18 cellular contexts compared by ENCODE assay signal in genomic region chr9:86122309-86122708, GRCh38. TPM values are rescaled to one million over a fixed set of nuclear protein-coding genes. Genes with fewer than 3 reads are reported as not detected.
A peak's percentile ranks its signal among the peaks of the same experiment; 100 is the strongest.
DNase-seq lines count a peak whose midpoint lies in the region; TF ChIP-seq lines count a peak whose summit lies in the region.
"Had no signal": no experiment of that assay in that cellular context is flagged by ENCODE, and none has a peak within 500 bp of the region (broad histone marks: within the 10 kb centered on the region; RNA-seq: fewer than 3 reads in every experiment).

No MANE protein-coding gene starts in this region.

- no peak overlapping the region for H2BK5ac ChIP-seq in neuronal stem cell (ENCODE audit: low read length)

- no peak overlapping the region for H3K4me2 ChIP-seq in neuronal stem cell (ENCODE audit: insufficient read depth, low read length, poor library complexity, severe bottlenecking)

- no peak overlapping the region for H4K8ac ChIP-seq in neuronal stem cell (ENCODE audit: low read depth, low read length)

- H3K18ac ChIP-seq in neuronal stem cell (ENCODE audit: low read length): no peak overlapping the region

- H3K79me1 ChIP-seq in neuronal stem cell (ENCODE audit: low read depth, low read length): no peaks in the 10 kb centered on the region

- H2AK5ac ChIP-seq in neuronal stem cell (ENCODE audit: low read depth, low read length): no peak overlapping the region

- no peaks in the 10 kb centered on the region for H3K9me3 ChIP-seq in neuronal stem cell (replicated peaks in 1 of 2; ENCODE audit: control insufficient read depth in 2 of 2, insufficient read depth in 1 of 2, low read depth in 1 of 2, low read length in 2 of 2)
- H3K9me3 ChIP-seq: MG63 had no signal

- peak; percentile 47 for TF ChIP-seq CTCF in brain microvascular endothelial cell (IDR thresholded peaks at IDR 0.05; ENCODE audit: low read depth, low read length, missing control alignments)

- H3K4me1 ChIP-seq in neuronal stem cell (ENCODE audit: control insufficient read depth in 2 of 2, insufficient read depth in 1 of 2, low read depth in 1 of 2, low read length in 2 of 2): peaks cover 18 to 23% of the 10 kb centered on the region in 2 donors

- no peak overlapping the region for H3K23ac ChIP-seq in neuronal stem cell (ENCODE audit: low read depth, low read length, poor library complexity)

- H3K36me3 ChIP-seq in brain microvascular endothelial cell (replicated peaks) (no peaks in the 10 kb centered on the region), neuronal stem cell (replicated peaks in 1 of 2; ENCODE audit: control insufficient read depth in 2 of 2, insufficient read depth in 2 of 2, low read length in 2 of 2) (no peaks in the 10 kb centered on the region)
- H3K36me3 ChIP-seq: MG63 had no signal

- no peak overlapping the region for H2BK12ac ChIP-seq in neuronal stem cell (ENCODE audit: low read length)

- H2BK120ac ChIP-seq in neuronal stem cell (ENCODE audit: low read depth, low read length): no peak overlapping the region

- WGBS in neuronal stem cell (ENCODE audit: extremely low coverage in 2 of 2, insufficient read length in 2 of 2, insufficient replicate concordance in 1 of 2), 2 donors: no CpG with 5 or more reads among the region's 2 CpGs

- no peak overlapping the region for H2BK15ac ChIP-seq in neuronal stem cell (ENCODE audit: low read length)

- H3K4ac ChIP-seq in neuronal stem cell (ENCODE audit: low read length): no peak overlapping the region

- H3K9ac ChIP-seq in neuronal stem cell (ENCODE audit: low read depth, low read length, poor library complexity): no peak overlapping the region

- peak overlapping the region; percentile 61 for H2AFZ ChIP-seq in neuronal stem cell (ENCODE audit: low read length)

- in situ Hi-C loops in brain microvascular endothelial cell (cut with HindIII; ENCODE audit: low pct_ligation_motif_present, low sequenced_read_pairs): no loop called here

- DNase-seq in NCI-H1417 (lab: John Stamatoyannopoulos, UW) (peak in 2 of 3 experiments; percentile 14 to 78), NCI-H1417 treated with DMSO at 0.1 percent for 48 hours (lab: John Stamatoyannopoulos, UW) (no peak), HuH-7 (ENCODE audit: low spot score) (peak; percentile 19), brain microvascular endothelial cell (no peak), neuronal stem cell (ENCODE audit: low spot score) (no peak), middle frontal gyrus (ENCODE audit: extremely low spot score, low spot score) (no peak), HCEC 1CT (no peak), NCI-H446 (lab: John Stamatoyannopoulos, UW) (no peak)
- DNase-seq: activated CD4-positive, alpha-beta T cell treated with anti-CD3 and anti-CD28 coated beads for 1 hour; activated gamma-delta T cell; amygdala; CD8-positive, alpha-beta memory T cell; glutamatergic neuron; MG63; natural killer cell; NCI-H2107; Right ventricle myocardium superior; T-helper 17 cell had no signal

- H3K4me3 ChIP-seq in brain microvascular endothelial cell (ENCODE audit: low read depth, low read length) (no peak overlapping the region), neuronal stem cell (ENCODE audit: low read length in 2 of 2) (no peak overlapping the region)
- H3K4me3 ChIP-seq: MG63 had no signal

- H3K27ac ChIP-seq in brain microvascular endothelial cell: no peak overlapping the region
- peak overlapping the region; percentile 4 for H3K27ac ChIP-seq in neuronal stem cell (replicated peaks; ENCODE audit: low read length)

- no peak overlapping the region for H3K14ac ChIP-seq in neuronal stem cell (ENCODE audit: low read length)

- H3K27me3 ChIP-seq in brain microvascular endothelial cell (replicated peaks) (no peaks in the 10 kb centered on the region), neuronal stem cell (ENCODE audit: control insufficient read depth in 3 of 3, insufficient read depth in 3 of 3, low read depth in 1 of 3, low read length in 3 of 3) (no peaks in the 10 kb centered on the region)
- H3K27me3 ChIP-seq: MG63 had no signal

- no peak overlapping the region for H4K91ac ChIP-seq in neuronal stem cell (ENCODE audit: low read depth, low read length, poor library complexity)

RNA-seq across cellular contexts. Expression of gene GOLM1, which starts 23.0 kb away (rescaled TPM):
- polyA plus RNA-seq in neuronal stem cell (2013, experiment 1 of 2): 79.9 TPM
- polyA plus RNA-seq in neuronal stem cell (2013, experiment 2 of 2): 79.2 TPM

Comparison
In these comparisons a context has a peak if more than half of its experiments do, and no peak if none do; other contexts are left out.
1. DNase-seq: peak in NCI-H1417 (2 of 3) and HuH-7 (single experiment); none in NCI-H1417 treated with DMSO at 0.1 percent for 48 hours (single experiment), brain microvascular endothelial cell (single experiment), neuronal stem cell (single experiment), middle frontal gyrus (single experiment), HCEC 1CT (single experiment) and NCI-H446 (0 of 2).